Comparison of ENCODE assay signal across 23 cellular contexts in genomic region chr4:138636791-138637190, GRCh38.
DNase-seq lines count a peak whose midpoint lies in the region; ATAC-seq and TF ChIP-seq lines count a peak whose summit lies in the region.
"Had no signal": no experiment of that assay in that cellular context is flagged by ENCODE, and none has a peak within 500 bp of the region (broad histone marks: within the 10 kb centered on the region; RNA-seq: fewer than 3 reads in every experiment).

No MANE protein-coding gene starts in this region.

- H4K20me1 ChIP-seq in GM23338 (replicated peaks; ENCODE audit: insufficient read depth): no peaks in the 10 kb centered on the region

- no peaks in the 10 kb centered on the region; the same call in 2 of the 3 replicates for H3K9me3 Mint-ChIP-seq in GM23338
- peaks cover 7% of the 10 kb centered on the region for H3K9me3 Mint-ChIP-seq in glutamatergic neuron (ENCODE audit: unreplicated experiment)

- H3K27ac ChIP-seq in GM23338 (ENCODE audit: low read depth) (no peak overlapping the region), esophagus muscularis mucosa (replicated peaks in 1 of 4) (no peak overlapping the region)
- H3K27ac ChIP-seq: RWPE1 had no signal

- TF ChIP-seq EP300 in esophagus muscularis mucosa (IDR thresholded peaks at IDR 0.05): no peak

- no peaks in the 10 kb centered on the region for H3K36me3 Mint-ChIP-seq in GM23338 (ENCODE audit: low read depth)
- peaks cover 10% of the 10 kb centered on the region for H3K36me3 Mint-ChIP-seq in glutamatergic neuron (ENCODE audit: unreplicated experiment)
- H3K36me3 Mint-ChIP-seq: CD14-positive monocyte; CD8-positive, alpha-beta memory T cell; T-cell had no signal

- H3K27me3 Mint-ChIP-seq in GM23338 (ENCODE audit: insufficient read depth, low read depth, poor library complexity): no peaks in the 10 kb centered on the region
- H3K27me3 Mint-ChIP-seq in glutamatergic neuron (ENCODE audit: unreplicated experiment): peaks cover 8% of the 10 kb centered on the region

- TF ChIP-seq CTCF in GM23338 (conservative IDR thresholded peaks at IDR 0.05; ENCODE audit: low read depth in 2 of 2) (no peak), glutamatergic neuron (IDR thresholded peaks at IDR 0.05; ENCODE audit: partially characterized antibody, unreplicated experiment) (no peak), esophagus muscularis mucosa (IDR thresholded peaks at IDR 0.05) (no peak)

- no peak for TF ChIP-seq POLR2A in esophagus muscularis mucosa (IDR thresholded peaks at IDR 0.05; ENCODE audit: low read depth)

- intact Hi-C loops in left cardiac atrium (cut with DNase I): no loop called here
- intact Hi-C loops in esophagus muscularis mucosa (cut with DNase I): no loop called here

- 93% methylated on average over 7 of the region's 7 CpGs for WGBS in esophagus muscularis mucosa

- H3K4me3 ChIP-seq in GM23338: no peak overlapping the region
- H3K4me3 ChIP-seq in esophagus muscularis mucosa: no peak overlapping the region
- H3K4me3 ChIP-seq: K562 had no signal

- no peak overlapping the region for H3K4me2 ChIP-seq in GM23338

- ATAC-seq in GM23338 (no peak), left cardiac atrium (no peak)
- ATAC-seq: K562, Panc1, T-cell had no signal

- no peak for DNase-seq in GM23338 (ENCODE audit: low spot score)
- DNase-seq in NCI-H1092 treated with DMSO at 0.1 percent for 48 hours (lab: John Stamatoyannopoulos, UW): peak; percentile 57
- DNase-seq in NCI-H748 (lab: John Stamatoyannopoulos, UW; ENCODE audit: unreplicated experiment): peak; percentile 73
- peak; percentile 24 for DNase-seq in glutamatergic neuron
- DNase-seq in NCI-H510A (lab: John Stamatoyannopoulos, UW): no peak
- DNase-seq in left cardiac atrium: no peak
- no peak for DNase-seq in esophagus muscularis mucosa (ENCODE audit: extremely low spot score)
- no peak for DNase-seq in germinal center (ENCODE audit: low spot score)
- DNase-seq: BE2C; Calu3; CD8-positive, alpha-beta memory T cell; H7; Kasumi-1; NCI-H1694; NCI-H2029 treated with DMSO at 0.1 percent for 48 hours; NCI-H345; NCI-H524; SHP77; T-cell had no signal

- H3K36me3 ChIP-seq in GM23338 (ENCODE audit: insufficient read depth) (no peaks in the 10 kb centered on the region), esophagus muscularis mucosa (no peaks in the 10 kb centered on the region)
- H3K36me3 ChIP-seq: BE2C had no signal

- H3K4me1 Mint-ChIP-seq in GM23338 (no peaks in the 10 kb centered on the region), glutamatergic neuron (ENCODE audit: low read depth, unreplicated experiment) (peaks cover 26% of the 10 kb centered on the region)
- H3K4me1 Mint-ChIP-seq: CD14-positive monocyte; CD8-positive, alpha-beta memory T cell; T-cell had no signal

- peak overlapping the region; percentile 34; the same call in 1 of the 2 replicates for H2AFZ ChIP-seq in GM23338

- no peaks in the 10 kb centered on the region for H3K79me2 ChIP-seq in GM23338 (replicated peaks; ENCODE audit: insufficient read depth)

- no peaks in the 10 kb centered on the region for H3K9me3 ChIP-seq in esophagus muscularis mucosa
- H3K9me3 ChIP-seq: BE2C had no signal

- H3F3A ChIP-seq in GM23338 (replicated peaks; ENCODE audit: low read depth): no peaks in the 10 kb centered on the region

- no peaks in the 10 kb centered on the region for H3K4me1 ChIP-seq in GM23338 (ENCODE audit: insufficient read depth)
- H3K4me1 ChIP-seq in esophagus muscularis mucosa: no peaks in the 10 kb centered on the region

- H3K9me2 ChIP-seq in GM23338 (ENCODE audit: insufficient read depth): peaks cover 10% of the 10 kb centered on the region; the same call in 1 of the 2 replicates

- no peaks in the 10 kb centered on the region for H3K27me3 ChIP-seq in GM23338 (ENCODE audit: insufficient read depth)
- no peaks in the 10 kb centered on the region for H3K27me3 ChIP-seq in esophagus muscularis mucosa
- H3K27me3 ChIP-seq: BE2C had no signal

- H3K4me3 Mint-ChIP-seq in GM23338 (no peak overlapping the region), glutamatergic neuron (ENCODE audit: unreplicated experiment) (no peak overlapping the region)
- H3K4me3 Mint-ChIP-seq: CD14-positive monocyte; CD8-positive, alpha-beta memory T cell; T-cell had no signal

- no peak overlapping the region for H3K27ac Mint-ChIP-seq in GM23338
- H3K27ac Mint-ChIP-seq in glutamatergic neuron (ENCODE audit: unreplicated experiment): peak overlapping the region; percentile 0
- H3K27ac Mint-ChIP-seq: CD14-positive monocyte; CD8-positive, alpha-beta memory T cell; T-cell had no signal

TF ChIP-seq in GM23338, 12 proteins besides CTCF, POLR2A, EP300 and RAD21 (continues in another document):
- TF ChIP-seq STAT1 (IDR thresholded peaks at IDR 0.05; ENCODE audit: unreplicated experiment) (no peak), POLR2AphosphoS5 (IDR thresholded peaks at IDR 0.05; ENCODE audit: low read depth) (no peak), EZH2 (IDR thresholded peaks at IDR 0.05; ENCODE audit: low read depth, unreplicated experiment) (no peak), ZNF331 (CRISPR knock-in tag; IDR thresholded peaks at IDR 0.05; ENCODE audit: low read depth) (no peak), ZNF462 (CRISPR knock-in tag; IDR thresholded peaks at IDR 0.05) (no peak)

Comparison
In these comparisons a context has a peak if more than half of its experiments do, and no peak if none do; other contexts are left out.
1. DNase-seq: peak in NCI-H1092 treated with DMSO at 0.1 percent for 48 hours (single experiment), NCI-H748 (single experiment) and glutamatergic neuron (single experiment); none in GM23338 (single experiment), NCI-H510A (single experiment), left cardiac atrium (single experiment), esophagus muscularis mucosa (single experiment) and germinal center (single experiment).